ENCODE assay signal across 7 cellular contexts in the genomic region with DNA sequence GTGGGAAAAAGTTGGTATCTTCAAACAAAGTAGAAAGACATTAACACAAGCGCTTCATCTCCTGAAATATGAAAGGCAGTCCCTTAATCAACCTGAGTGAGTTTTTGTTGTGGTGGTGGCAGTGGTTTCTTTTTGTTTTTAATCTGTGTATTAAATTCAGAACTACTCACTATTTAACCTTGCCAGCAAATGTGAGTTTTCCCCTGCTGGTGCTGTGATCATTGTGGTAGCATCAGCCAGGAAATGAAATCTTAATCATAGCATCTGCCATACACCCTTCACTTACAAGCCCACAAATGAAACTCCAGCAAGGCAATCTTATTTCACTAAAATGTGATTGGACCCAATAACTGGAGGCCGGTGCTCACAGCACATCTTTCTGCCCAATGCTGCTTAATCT.
"Had no signal": no experiment of that assay in that cellular context is flagged by ENCODE, and none has a peak within 500 bp of the region (broad histone marks: within the 10 kb centered on the region; RNA-seq: fewer than 3 reads in every experiment).

No MANE protein-coding gene starts in this region.

- DNase-seq: GM23248, GOT3, H9, HCEC 1CT, IMR-90, KBM-7 had no signal

- H3K27ac ChIP-seq: GM23248, KMS-11 had no signal

- H2AFZ ChIP-seq: GM23248 had no signal

- H3K4me2 ChIP-seq: KMS-11 had no signal

- H3K9ac ChIP-seq: GM23248, KMS-11 had no signal

- H3K4me3 ChIP-seq: GM23248 had no signal
